ENCODE assay signal across 21 cellular contexts in the genomic region with DNA sequence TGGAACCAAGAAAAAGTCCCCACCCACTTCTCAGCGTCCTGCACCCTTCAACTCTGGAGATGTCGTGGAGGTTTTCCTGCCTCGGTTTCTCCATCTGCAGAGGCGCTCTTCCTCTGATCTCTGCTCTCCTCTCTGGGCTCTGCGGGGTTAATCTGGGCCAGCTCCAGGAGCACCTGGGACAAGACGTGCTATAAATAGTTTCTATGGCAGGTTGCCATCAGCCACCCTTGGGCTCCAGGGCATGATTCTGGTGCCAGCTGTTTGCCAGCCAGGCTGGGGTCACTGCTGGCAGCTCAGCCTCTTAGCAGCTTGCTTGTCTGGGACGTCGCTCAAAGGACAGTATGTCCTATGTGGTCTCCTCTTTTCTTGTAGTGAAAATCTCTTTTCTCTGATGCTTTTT.
DNase-seq lines count a peak whose midpoint lies in the region; ATAC-seq and TF ChIP-seq lines count a peak whose summit lies in the region.
"Had no signal": no experiment of that assay in that cellular context is flagged by ENCODE, and none has a peak within 500 bp of the region (broad histone marks: within the 10 kb centered on the region; RNA-seq: fewer than 3 reads in every experiment).

No MANE protein-coding gene starts in this region.

- peak; percentile 14 for DNase-seq in NCI-H510A treated with DMSO at 0.1 percent for 48 hours (lab: John Stamatoyannopoulos, UW)
- DNase-seq in NCI-H510A (lab: John Stamatoyannopoulos, UW): no peak
- peak; percentile 35 for DNase-seq in NCI-H345 treated with DMSO at 0.1 percent for 48 hours (lab: John Stamatoyannopoulos, UW; ENCODE audit: unreplicated experiment)
- DNase-seq in Right ventricle myocardium superior: peak; percentile 78
- peak; percentile 43 for DNase-seq in spleen
- DNase-seq in SIG-M5 treated with dmso at 0.1 percent for 504 hours (lab: John Stamatoyannopoulos, UW; ENCODE audit: unreplicated experiment): no peak
- no peak for DNase-seq in foreskin keratinocyte
- no peak for DNase-seq in stimulated activated CD4-positive, alpha-beta T cell treated with anti-CD3 and anti-CD28 coated beads, Interleukin-12 subunit alpha, Interleukin-12 subunit beta, amount 100 ng/mL, for 4 hours
- DNase-seq: activated CD4-positive, alpha-beta T cell treated with anti-CD3 and anti-CD28 coated beads, Interleukin-2, amount 50 U/mL, for 4 hours; activated T-cell treated with anti-CD3 and anti-CD28 coated beads, Interleukin-2, amount 50 U/mL, for 1 hour; brain microvascular endothelial cell; lower lobe of right lung; NCI-H146; NCI-H774; nephron progenitor cell; stimulated activated naive CD8-positive, alpha-beta T cell treated with anti-CD3 and anti-CD28 coated beads, Interleukin-15, Interleukin-2, amounts not matched to agents 100 U/mL and 50 U/mL, for 24 hours; SW 1271 had no signal

- TF ChIP-seq CTCF in spleen (IDR thresholded peaks at IDR 0.05 in 8 of 11, conservative IDR thresholded peaks at IDR 0.05 in 3 of 11) (no peak), foreskin keratinocyte (conservative IDR thresholded peaks at IDR 0.05) (no peak)

- H3K27ac ChIP-seq in spleen: no peak overlapping the region
- no peak overlapping the region for H3K27ac ChIP-seq in foreskin keratinocyte
- H3K27ac ChIP-seq: brain microvascular endothelial cell, epithelial cell of prostate, gastroesophageal sphincter, lower lobe of right lung, Peyer's patch had no signal

- no peaks in the 10 kb centered on the region for H3K9me3 ChIP-seq in spleen
- H3K9me3 ChIP-seq: gastroesophageal sphincter, lower lobe of right lung, Peyer's patch had no signal

- no peak overlapping the region for H3K4me3 ChIP-seq in spleen
- H3K4me3 ChIP-seq: gastroesophageal sphincter, lower lobe of right lung, Peyer's patch had no signal

- ATAC-seq in Right ventricle myocardium superior (ENCODE audit: poor library complexity): peak; percentile 88
- no peak for ATAC-seq in foreskin keratinocyte
- ATAC-seq: activated naive CD4-positive, alpha-beta T cell treated with anti-CD3 and anti-CD28 coated beads, Interleukin-2, amount 50 U/mL, for 72 hours; gastroesophageal sphincter; stimulated activated naive CD8-positive, alpha-beta T cell treated with anti-CD3 and anti-CD28 coated beads, Interleukin-15, Interleukin-2, amounts not matched to agents 100 U/mL and 50 U/mL, for 24 hours had no signal

- H3K27me3 ChIP-seq in spleen (replicated peaks in 1 of 7) (peaks cover 0 to 63% (median 10%) of the 10 kb centered on the region in 7 donors), foreskin keratinocyte (peaks cover 15% of the 10 kb centered on the region)
- H3K27me3 ChIP-seq: Peyer's patch had no signal

- no peaks in the 10 kb centered on the region for H3K36me3 ChIP-seq in spleen
- H3K36me3 ChIP-seq: brain microvascular endothelial cell, gastroesophageal sphincter, lower lobe of right lung, Peyer's patch had no signal

- intact Hi-C loops in Right ventricle myocardium superior (cut with DNase I) (no loop called here), spleen (cut with DNase I; ENCODE audit: low total_unique reads) (no loop called here)

- WGBS in spleen, 5 donors: 69 to 80% (median 74%) methylated on average over 8 of the region's 8 CpGs

- H3K4me1 ChIP-seq in spleen (no peaks in the 10 kb centered on the region), foreskin keratinocyte (no peaks in the 10 kb centered on the region)
- H3K4me1 ChIP-seq: lower lobe of right lung, Peyer's patch had no signal

- no peak for TF ChIP-seq POLR2A in spleen (IDR thresholded peaks at IDR 0.05)

Comparison
In these comparisons a context has a peak if more than half of its experiments do, and no peak if none do; other contexts are left out.
1. DNase-seq: peak in NCI-H510A treated with DMSO at 0.1 percent for 48 hours (single experiment), NCI-H345 treated with DMSO at 0.1 percent for 48 hours (single experiment), Right ventricle myocardium superior (single experiment) and spleen (single experiment); none in NCI-H510A (single experiment), SIG-M5 treated with dmso at 0.1 percent for 504 hours (single experiment), foreskin keratinocyte (0 of 2) and stimulated activated CD4-positive, alpha-beta T cell treated with anti-CD3 and anti-CD28 coated beads, Interleukin-12 subunit alpha, Interleukin-12 subunit beta, amount 100 ng/mL, for 4 hours (single experiment).